In the genomic region with DNA sequence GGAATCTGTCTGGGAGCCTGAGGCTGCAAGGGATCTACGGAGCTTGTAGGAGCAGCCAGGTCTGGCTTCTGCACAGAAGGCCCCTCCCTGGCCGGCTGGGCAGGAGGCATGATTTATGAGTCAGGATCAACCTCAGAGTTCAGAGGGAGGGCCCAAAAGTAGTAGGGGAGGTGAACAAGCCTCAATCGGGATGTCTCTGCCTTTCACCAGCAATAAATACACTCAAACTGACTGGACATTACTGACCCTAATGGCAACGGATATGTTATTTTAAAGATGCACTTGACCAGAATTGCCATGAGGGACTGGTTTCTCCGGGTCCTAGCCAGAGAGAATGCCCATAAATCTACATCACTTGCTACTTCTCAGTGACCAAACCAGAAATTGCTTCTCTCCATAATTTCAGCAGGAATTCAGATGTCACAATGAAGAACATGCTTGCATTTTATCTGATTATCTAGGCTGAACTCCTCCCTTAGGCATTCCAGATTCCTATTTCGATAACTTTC, we compare ENCODE assay signal across 11 cellular contexts.
DNase-seq lines count a peak whose midpoint lies in the region; TF ChIP-seq lines count a peak whose summit lies in the region.
"Had no signal": no experiment of that assay in that cellular context is flagged by ENCODE, and none has a peak within 500 bp of the region (broad histone marks: within the 10 kb centered on the region; RNA-seq: fewer than 3 reads in every experiment).

No MANE protein-coding gene starts in this region.

- H3K4me3 ChIP-seq in KMS-11 (IDR thresholded peaks at IDR 0.05; ENCODE audit: insufficient read depth, low read depth, low read length) (peak overlapping the region; percentile 61), smooth muscle cell (no peak overlapping the region), H7 (ENCODE audit: insufficient read depth, low read depth, low read length) (no peak overlapping the region)
- H3K4me3 ChIP-seq: lower lobe of right lung had no signal

- POLR2A ChIA-PET in activated CD4-positive, alpha-beta memory T cell treated with anti-CD3 and anti-CD28 coated beads, Interleukin-2, amount 10 ng/mL, durations not matched to agents 7 days and 5 days (lab: Charles Lee): no interaction called here

- H2AFZ ChIP-seq in KMS-11 (ENCODE audit: low read depth): peak overlapping the region; percentile 13; the same call in 1 of the 2 replicates
- peak overlapping the region; percentile 29 for H2AFZ ChIP-seq in smooth muscle cell (ENCODE audit: low read depth)

- no peaks in the 10 kb centered on the region for H4K20me1 ChIP-seq in KMS-11 (ENCODE audit: insufficient read depth)
- no peaks in the 10 kb centered on the region for H4K20me1 ChIP-seq in smooth muscle cell (ENCODE audit: low read depth)

- no peak overlapping the region for H3K27ac Mint-ChIP-seq in activated CD4-positive, alpha-beta memory T cell treated with anti-CD3 and anti-CD28 coated beads, Interleukin-2, amount 10 ng/mL, durations not matched to agents 7 days and 5 days

- no peak for TF ChIP-seq CTCF in KMS-11 (conservative IDR thresholded peaks at IDR 0.05; ENCODE audit: low read depth, low read length)
- no peak for TF ChIP-seq CTCF in smooth muscle cell (IDR thresholded peaks at IDR 0.05; ENCODE audit: borderline replicate concordance, insufficient read depth, poor library complexity, severe bottlenecking)

- H3K4me3 Mint-ChIP-seq in activated CD4-positive, alpha-beta memory T cell treated with anti-CD3 and anti-CD28 coated beads, Interleukin-2, amount 10 ng/mL, durations not matched to agents 7 days and 5 days: no peak overlapping the region

- H3K27ac ChIP-seq in KMS-11: peak overlapping the region; percentile 86
- H3K27ac ChIP-seq in smooth muscle cell (ENCODE audit: low read depth): peak overlapping the region; percentile 36
- H3K27ac ChIP-seq: lower lobe of right lung had no signal

- no peaks in the 10 kb centered on the region for H3K27me3 Mint-ChIP-seq in activated CD4-positive, alpha-beta memory T cell treated with anti-CD3 and anti-CD28 coated beads, Interleukin-2, amount 10 ng/mL, durations not matched to agents 7 days and 5 days

- CTCF ChIA-PET in activated CD4-positive, alpha-beta memory T cell treated with anti-CD3 and anti-CD28 coated beads, Interleukin-2, amount 10 ng/mL, durations not matched to agents 7 days and 5 days (lab: Charles Lee): no interaction called here

- H3K9me3 ChIP-seq in smooth muscle cell (replicated peaks; ENCODE audit: low read depth): no peaks in the 10 kb centered on the region
- H3K9me3 ChIP-seq: lower lobe of right lung had no signal

- H3F3A ChIP-seq in smooth muscle cell (ENCODE audit: low read depth): peaks cover 9% of the 10 kb centered on the region

- H3K36me3 ChIP-seq in KMS-11 (ENCODE audit: insufficient read depth): no peaks in the 10 kb centered on the region
- H3K36me3 ChIP-seq in smooth muscle cell (ENCODE audit: low read depth): no peaks in the 10 kb centered on the region
- H3K36me3 ChIP-seq in H7 (replicated peaks; ENCODE audit: control insufficient read depth, insufficient read depth, low read length): no peaks in the 10 kb centered on the region

- H3K9ac ChIP-seq in KMS-11: peak overlapping the region; percentile 56
- H3K9ac ChIP-seq in smooth muscle cell (ENCODE audit: low read depth): no peak overlapping the region

- DNase-seq in amniotic epithelial cell (ENCODE audit: low read depth): peak; percentile 92
- peak; percentile 82 for DNase-seq in iris pigment epithelial cell (ENCODE audit: low read depth)
- no peak for DNase-seq in smooth muscle cell (lab: John Stamatoyannopoulos, UW; ENCODE audit: unreplicated experiment)
- DNase-seq in activated CD4-positive, alpha-beta memory T cell treated with anti-CD3 and anti-CD28 coated beads, Interleukin-2, amount 10 ng/mL, durations not matched to agents 7 days and 5 days: no peak
- no peak for DNase-seq in HCEC 1CT
- no peak for DNase-seq in H7
- DNase-seq: activated CD8-positive, alpha-beta memory T cell treated with anti-CD3 and anti-CD28 coated beads, Interleukin-2, amount 50 U/mL, for 4 hours; lower lobe of right lung; NCI-H526; T-helper 9 cell had no signal

- H3K4me1 Mint-ChIP-seq in activated CD4-positive, alpha-beta memory T cell treated with anti-CD3 and anti-CD28 coated beads, Interleukin-2, amount 10 ng/mL, durations not matched to agents 7 days and 5 days: peaks cover 17% of the 10 kb centered on the region

- H3K4me2 ChIP-seq in KMS-11 (peak overlapping the region; percentile 63), smooth muscle cell (peak overlapping the region; percentile 74)

- peaks cover 8% of the 10 kb centered on the region; the same call in 1 of the 2 replicates for H3K79me2 ChIP-seq in KMS-11 (ENCODE audit: insufficient read depth, low read depth)
- no peaks in the 10 kb centered on the region for H3K79me2 ChIP-seq in smooth muscle cell (ENCODE audit: low read depth)

- H3K9me3 Mint-ChIP-seq in activated CD4-positive, alpha-beta memory T cell treated with anti-CD3 and anti-CD28 coated beads, Interleukin-2, amount 10 ng/mL, durations not matched to agents 7 days and 5 days: no peaks in the 10 kb centered on the region

- no peaks in the 10 kb centered on the region for H3K27me3 ChIP-seq in KMS-11 (ENCODE audit: insufficient read depth, low read depth)
- no peaks in the 10 kb centered on the region for H3K27me3 ChIP-seq in smooth muscle cell (ENCODE audit: low read depth)
- H3K27me3 ChIP-seq in H7 (ENCODE audit: control insufficient read depth, insufficient read depth, low read length): no peaks in the 10 kb centered on the region

- no peaks in the 10 kb centered on the region for H3K36me3 Mint-ChIP-seq in activated CD4-positive, alpha-beta memory T cell treated with anti-CD3 and anti-CD28 coated beads, Interleukin-2, amount 10 ng/mL, durations not matched to agents 7 days and 5 days (ENCODE audit: low read depth)

- 30% methylated on average over 6 of the region's 6 CpGs for WGBS in smooth muscle cell (ENCODE audit: low lambda C conversion rate)

- H3K4me1 ChIP-seq in KMS-11 (ENCODE audit: low read depth, poor library complexity, severe bottlenecking): peaks cover 73% of the 10 kb centered on the region
- H3K4me1 ChIP-seq in smooth muscle cell (ENCODE audit: low read depth): no peaks in the 10 kb centered on the region

Comparison
In these comparisons a context has a peak if more than half of its experiments do, and no peak if none do; other contexts are left out.
1. DNase-seq: peak in amniotic epithelial cell (single experiment) and iris pigment epithelial cell (single experiment); none in smooth muscle cell (single experiment), activated CD4-positive, alpha-beta memory T cell treated with anti-CD3 and anti-CD28 coated beads, Interleukin-2, amount 10 ng/mL, durations not matched to agents 7 days and 5 days (single experiment), HCEC 1CT (single experiment) and H7 (single experiment).